Comparison of ENCODE assay signal across 8 cellular contexts in the genomic region with DNA sequence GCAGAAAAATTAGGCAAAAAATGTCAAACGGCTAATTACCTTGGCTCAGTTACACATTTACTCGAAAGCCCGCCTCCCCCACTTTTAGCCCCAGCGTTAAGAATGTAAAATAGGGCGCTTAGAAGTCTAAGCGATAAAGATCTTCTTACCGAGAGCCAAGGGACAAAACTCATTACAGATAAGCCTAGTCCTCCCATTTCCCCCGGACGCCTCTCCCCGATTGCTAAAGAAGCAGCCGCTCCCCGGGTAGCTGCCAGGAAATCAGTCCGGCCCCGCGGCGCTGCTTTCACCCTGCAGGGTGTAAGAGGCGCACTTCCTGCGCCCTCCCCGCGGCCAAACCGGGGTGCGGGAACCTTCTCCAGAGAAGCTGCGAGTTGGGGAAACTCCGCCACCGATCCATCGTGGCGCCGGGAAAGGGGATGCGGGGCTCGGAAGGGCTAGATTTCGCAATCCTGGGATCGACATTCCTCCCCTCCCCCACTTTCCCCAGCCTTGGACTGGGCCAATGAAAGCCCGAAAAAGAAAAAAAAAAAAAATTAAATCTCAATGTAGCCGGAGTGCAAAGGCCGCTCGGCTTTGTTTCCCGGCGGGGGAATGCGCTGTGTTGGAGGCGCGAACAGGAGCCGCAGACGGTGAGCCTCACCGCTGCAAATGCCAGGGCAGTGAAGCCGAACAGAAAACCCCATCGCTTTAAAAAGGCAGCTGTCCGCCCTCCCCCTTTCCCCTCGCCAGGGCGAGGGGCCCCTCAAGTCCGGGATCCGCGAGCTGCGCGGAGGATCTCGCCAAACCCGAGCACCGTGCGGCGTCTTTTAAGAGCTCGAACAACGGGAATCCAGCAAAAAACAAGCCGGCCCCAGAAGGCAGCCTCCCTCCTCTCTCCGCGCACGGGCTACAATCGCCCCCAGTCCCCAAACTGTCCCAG. TPM values are rescaled to one million over a fixed set of nuclear protein-coding genes. Genes with fewer than 3 reads are reported as not detected.
DNase-seq lines count a peak whose midpoint lies in the region; ATAC-seq and TF ChIP-seq lines count a peak whose summit lies in the region.

No MANE protein-coding gene starts in this region.

- ATAC-seq in HG02973 (IDR thresholded peaks at IDR 0.05; ENCODE audit: unreplicated experiment) (peak; percentile 13), left ventricle myocardium superior (peak; percentile 52)

- peak overlapping the region; percentile 44 for H3K4me3 ChIP-seq in GM12875 (ENCODE audit: low read depth, low read length)

- intact Hi-C loops in left ventricle myocardium superior (cut with micrococcal nuclease), result loop anchor here (10.0 kb wide), 1 partner anchor 294 kb away; no protein-coding TSS in a partner anchor
- intact Hi-C loops in posterior cingulate gyrus (cut with DNase I), result loop anchor here (10.0 kb wide), 1 partner anchor 294 kb away; no protein-coding TSS in a partner anchor

- peak; percentile 57 for DNase-seq in A172 (ENCODE audit: low spot score)
- peak; percentile 57 for DNase-seq in NCI-H460 (ENCODE audit: extremely low read depth, low read depth)
- DNase-seq in amygdala (lab: John Stamatoyannopoulos, UW), result peak in 44 of 56 donors; percentile 1 to 68 (median 33)
- peak; percentile 92 for DNase-seq in left ventricle myocardium superior
- peak in 9 of 10 donors; percentile 45 to 93 (median 62) for DNase-seq in posterior cingulate gyrus
- no peak for DNase-seq in DMS114 treated with DMSO at 0.1 percent for 48 hours (lab: John Stamatoyannopoulos, UW; ENCODE audit: unreplicated experiment)

- TF ChIP-seq CTCF in GM12875 (IDR thresholded peaks at IDR 0.05; ENCODE audit: borderline replicate concordance, insufficient read depth, low read depth, low read length), result 0 out of 2 replicates have a peak, but pooled peaks have one; percentile 15

RNA-seq across cellular contexts. Expression of a gene that starts 0.7 kb away (rescaled TPM):
- 5.6 and 7.3 TPM in 2 replicates for total RNA-seq in A172 (2014; rRNA removed; shearing (Covaris generic))
- total RNA-seq in NCI-H460 (2014; rRNA removed; shearing (Covaris generic)), result 24.9 and 25.5 TPM in 2 replicates
- 5.9 and 12.3 TPM in 2 replicates for polyA plus RNA-seq in NCI-H460 (2014; cell fraction: nucleus; rRNA removed)
- 30.4 TPM for total RNA-seq in left ventricle myocardium superior
